8 cellular contexts compared by ENCODE assay signal in genomic region chr14:77036484-77037337, GRCh38. TPM values are rescaled to one million over a fixed set of nuclear protein-coding genes. Genes with fewer than 3 reads are reported as not detected.
DNase-seq lines count a peak whose midpoint lies in the region; ATAC-seq and TF ChIP-seq lines count a peak whose summit lies in the region.

No MANE protein-coding gene starts in this region.

- peak overlapping the region; percentile 3; the same call in 1 of the 2 replicates for H3K9ac ChIP-seq in iPS-20b (ENCODE audit: low read depth, low read length)

- H3K27ac ChIP-seq in Peyer's patch (peak overlapping the region; percentile 83 to 91 (median 88)), iPS-20b (ENCODE audit: low read length) (no peak overlapping the region)

- no peaks in the 10 kb centered on the region for H3K36me3 ChIP-seq in Peyer's patch
- no peaks in the 10 kb centered on the region for H3K36me3 ChIP-seq in iPS-20b (ENCODE audit: insufficient read depth, low read depth, low read length)

- H3K9me3 Mint-ChIP-seq in activated CD4-positive, alpha-beta T cell treated with anti-CD3 and anti-CD28 coated beads for 36 hours (ENCODE audit: low read depth) = no peaks in the 10 kb centered on the region

- H3K4me1 Mint-ChIP-seq in activated CD4-positive, alpha-beta T cell treated with anti-CD3 and anti-CD28 coated beads for 36 hours = peaks cover 77% of the 10 kb centered on the region

- H3K27ac Mint-ChIP-seq in activated CD4-positive, alpha-beta T cell treated with anti-CD3 and anti-CD28 coated beads for 36 hours = peak overlapping the region; percentile 89

- H3K27me3 ChIP-seq in Peyer's patch = no peaks in the 10 kb centered on the region
- peaks cover 33% of the 10 kb centered on the region for H3K27me3 ChIP-seq in iPS-20b (ENCODE audit: insufficient read depth, low read length)

- CTCF ChIA-PET in activated CD4-positive, alpha-beta T cell treated with anti-CD3 and anti-CD28 coated beads for 36 hours (lab: Charles Lee) = interaction anchor here (0.6 to 2.3 kb wide), 8 partner anchors 7 to 168 kb away, joined by 3 to 9 read pairs (median 5); no protein-coding TSS in a partner anchor

- POLR2A ChIA-PET in activated CD4-positive, alpha-beta T cell treated with anti-CD3 and anti-CD28 coated beads for 36 hours (lab: Charles Lee) = no interaction called here

- intact Hi-C loops in activated CD4-positive, alpha-beta T cell treated with anti-CD3 and anti-CD28 coated beads for 36 hours (cut with DNase I, micrococcal nuclease) = no loop called here

- H3K4me3 Mint-ChIP-seq in activated CD4-positive, alpha-beta T cell treated with anti-CD3 and anti-CD28 coated beads for 36 hours = peak overlapping the region; percentile 75

- no peaks in the 10 kb centered on the region for H3K27me3 Mint-ChIP-seq in activated CD4-positive, alpha-beta T cell treated with anti-CD3 and anti-CD28 coated beads for 36 hours

- H3K4me3 ChIP-seq in Peyer's patch (no peak overlapping the region), iPS-20b (ENCODE audit: low read length) (no peak overlapping the region)

- ATAC-seq in activated CD4-positive, alpha-beta T cell treated with anti-CD3 and anti-CD28 coated beads for 36 hours = no peak

- TF ChIP-seq CTCF in Peyer's patch (IDR thresholded peaks at IDR 0.05) = no peak

- H3K36me3 Mint-ChIP-seq in activated CD4-positive, alpha-beta T cell treated with anti-CD3 and anti-CD28 coated beads for 36 hours (ENCODE audit: low read depth) = peaks cover 3% of the 10 kb centered on the region

- H3K4me1 ChIP-seq in Peyer's patch (peaks cover 3 to 71% (median 32%) of the 10 kb centered on the region in 4 donors), iPS-20b (ENCODE audit: insufficient read depth, low read length) (peaks cover 66% of the 10 kb centered on the region)

- TF ChIP-seq POLR2A in Peyer's patch (IDR thresholded peaks at IDR 0.05) (no peak), erythroblast (IDR thresholded peaks at IDR 0.05; ENCODE audit: low read length) (no peak)

- no peaks in the 10 kb centered on the region for H3K9me3 ChIP-seq in Peyer's patch
- H3K9me3 ChIP-seq in iPS-20b (ENCODE audit: insufficient read depth, low read depth, low read length) = no peaks in the 10 kb centered on the region

- DNase-seq in activated CD4-positive, alpha-beta T cell treated with anti-CD3 and anti-CD28 coated beads for 36 hours = no peak
- DNase-seq in activated CD4-positive, alpha-beta T cell treated with anti-CD3 and anti-CD28 coated beads, Interleukin-2, amount 50 U/mL, for 1 hour = no peak
- DNase-seq in Peyer's patch (no peak), superior temporal gyrus (ENCODE audit: extremely low spot score) (peak; percentile 38), mesenteric fat pad (ENCODE audit: low spot score) (no peak), cortex of kidney (lab: John Stamatoyannopoulos, UW) (no peak), erythroblast (lab: John Stamatoyannopoulos, UW) (no peak)

RNA-seq across cellular contexts. Expression of gene IRF2BPL, which starts 8.2 kb away (rescaled TPM):
- total RNA-seq in activated CD4-positive, alpha-beta T cell treated with anti-CD3 and anti-CD28 coated beads for 36 hours = 10 to 100 TPM; 34.3 to 40.1 TPM
- total RNA-seq in Peyer's patch = 10 to 100 TPM; 10.3 to 20.6 (median 16.4) TPM
- 51.9 TPM for total RNA-seq in mesenteric fat pad
